14 cellular contexts compared by ENCODE assay signal in genomic region chr16:89616576-89617437, GRCh38. TPM values are rescaled to one million over a fixed set of nuclear protein-coding genes. Genes with fewer than 3 reads are reported as not detected.
A peak's percentile ranks its signal among the peaks of the same experiment; 100 is the strongest.
DNase-seq lines count a peak whose midpoint lies in the region; ATAC-seq and TF ChIP-seq lines count a peak whose summit lies in the region.
"Had no signal": no experiment of that assay in that cellular context is flagged by ENCODE, and none has a peak within 500 bp of the region (broad histone marks: within the 10 kb centered on the region; RNA-seq: fewer than 3 reads in every experiment).

No MANE protein-coding gene starts in this region.

- H3K36me3 Mint-ChIP-seq in CD4-positive, CD25-positive, alpha-beta regulatory T cell, result no peaks in the 10 kb centered on the region
- H3K36me3 Mint-ChIP-seq in memory B cell, result no peaks in the 10 kb centered on the region
- H3K36me3 Mint-ChIP-seq: CD14-positive monocyte had no signal

- H4K8ac ChIP-seq in IMR-90 (ENCODE audit: low read depth in 2 of 2, low read length in 2 of 2), result no peak overlapping the region

- no peak for TF ChIP-seq POLR2A in IMR-90 (IDR thresholded peaks at IDR 0.05; ENCODE audit: low read depth, low read length)

- H2BK5ac ChIP-seq in IMR-90 (ENCODE audit: low read depth, low read length, poor library complexity, severe bottlenecking), result no peak overlapping the region

- H3K27ac ChIP-seq in CD4-positive, CD25-positive, alpha-beta regulatory T cell (ENCODE audit: insufficient read depth, low read length, poor library complexity, severe bottlenecking), result peak overlapping the region; percentile 68
- H3K27ac ChIP-seq in IMR-90 (ENCODE audit: insufficient read depth, low read length), result no peak overlapping the region
- H3K27ac ChIP-seq: uterus had no signal

- no peak overlapping the region for H3K4ac ChIP-seq in IMR-90 (ENCODE audit: low read depth, low read length)

- H3K4me3 Mint-ChIP-seq in CD4-positive, CD25-positive, alpha-beta regulatory T cell, result peak overlapping the region in 3 of 4 donors; percentile 29 to 71 (median 52)
- H3K4me3 Mint-ChIP-seq in memory B cell, result no peak overlapping the region
- H3K4me3 Mint-ChIP-seq: CD14-positive monocyte had no signal

- no peak for TF ChIP-seq CTCF in IMR-90 (conservative IDR thresholded peaks at IDR 0.05; ENCODE audit: low read depth, low read length)

- in situ Hi-C loops in IMR-90 (cut with MboI; ENCODE audit: low sequenced_read_pairs), result no loop called here

- H2AK9ac ChIP-seq in IMR-90 (replicated peaks; ENCODE audit: low read depth, low read length, poor library complexity), result peak overlapping the region; percentile 7

- ATAC-seq in CD4-positive, CD25-positive, alpha-beta regulatory T cell (ENCODE audit: low read depth in 2 of 2), result no peak
- ATAC-seq in IMR-90 (ENCODE audit: low read depth), result no peak
- ATAC-seq in memory B cell (ENCODE audit: low read depth), result no peak
- no peak for ATAC-seq in GM19324 (IDR thresholded peaks at IDR 0.05; ENCODE audit: low FRiP score, unreplicated experiment)
- no peak for ATAC-seq in GM21717 (IDR thresholded peaks at IDR 0.05; ENCODE audit: unreplicated experiment)
- ATAC-seq: SK-N-SH treated with all-trans-retinoic acid at 6 μM for 48 hours had no signal

- no peak overlapping the region for H3K18ac ChIP-seq in IMR-90 (ENCODE audit: low read depth, low read length)

- H3K9ac ChIP-seq in IMR-90 (ENCODE audit: low read depth, low read length), result no peak overlapping the region

- POLR2A ChIA-PET in IMR-90 (lab: Charles Lee; ENCODE audit: unreplicated experiment), result no interaction called here

- H3K23ac ChIP-seq in IMR-90 (ENCODE audit: low read depth, low read length), result no peak overlapping the region

- no peak for TF ChIP-seq RAD21 in IMR-90 (IDR thresholded peaks at IDR 0.05; ENCODE audit: low read length)

- H2BK15ac ChIP-seq in IMR-90 (ENCODE audit: low read depth, low read length), result no peak overlapping the region

- H2AK5ac ChIP-seq in IMR-90 (ENCODE audit: low read depth, low read length), result no peak overlapping the region

- H3K4me2 ChIP-seq in IMR-90 (ENCODE audit: low read depth, low read length), result no peak overlapping the region

- H2BK120ac ChIP-seq in IMR-90 (ENCODE audit: low read depth, low read length), result no peak overlapping the region

- no TSS peak for BruUV-seq in IMR-90 (replicated peaks; lab: Mats Ljungman, UMichigan)

- peaks cover 0 to 7% of the 10 kb centered on the region in 2 experiments for H3K9me3 ChIP-seq in CD4-positive, CD25-positive, alpha-beta regulatory T cell (ENCODE audit: control insufficient read depth in 2 of 2, low read length in 2 of 2)
- no peaks in the 10 kb centered on the region for H3K9me3 ChIP-seq in IMR-90 (ENCODE audit: control insufficient read depth, insufficient read depth, low read length)
- H3K9me3 ChIP-seq: uterus had no signal

- no peaks in the 10 kb centered on the region for H3K9me1 ChIP-seq in IMR-90 (ENCODE audit: insufficient read depth, low read length)

- H2AFZ ChIP-seq in IMR-90 (replicated peaks; ENCODE audit: low read length, poor library complexity), result no peak overlapping the region

- H3K9me3 Mint-ChIP-seq in CD4-positive, CD25-positive, alpha-beta regulatory T cell, result peaks cover 0 to 5% (median 0%) of the 10 kb centered on the region in 7 donors
- H3K9me3 Mint-ChIP-seq in memory B cell, result peaks cover 5% of the 10 kb centered on the region

- no peak overlapping the region for H3K4me3 ChIP-seq in CD4-positive, CD25-positive, alpha-beta regulatory T cell (ENCODE audit: low read depth, low read length)
- no peak overlapping the region for H3K4me3 ChIP-seq in IMR-90 (ENCODE audit: insufficient read depth, low read depth, low read length)
- H3K4me3 ChIP-seq: uterus had no signal

- peaks cover 0 to 16% (median 4%) of the 10 kb centered on the region in 4 donors for H3K4me1 Mint-ChIP-seq in CD4-positive, CD25-positive, alpha-beta regulatory T cell
- peaks cover 7% of the 10 kb centered on the region for H3K4me1 Mint-ChIP-seq in memory B cell
- H3K4me1 Mint-ChIP-seq: CD14-positive monocyte had no signal

- no peak overlapping the region for H2BK20ac ChIP-seq in IMR-90 (ENCODE audit: low read depth, low read length)

- peaks cover 7% of the 10 kb centered on the region for H3K4me1 ChIP-seq in CD4-positive, CD25-positive, alpha-beta regulatory T cell (ENCODE audit: control insufficient read depth, insufficient read depth, low read length, poor library complexity, severe bottlenecking)
- H3K4me1 ChIP-seq in IMR-90 (ENCODE audit: control insufficient read depth, insufficient read depth, low read length), result peaks cover 2% of the 10 kb centered on the region; the same call in 1 of the 2 replicates
- H3K4me1 ChIP-seq: uterus had no signal

- H4K5ac ChIP-seq in IMR-90 (ENCODE audit: low read depth, low read length), result no peak overlapping the region

- H3K27me3 Mint-ChIP-seq in CD4-positive, CD25-positive, alpha-beta regulatory T cell, result no peaks in the 10 kb centered on the region
- H3K27me3 Mint-ChIP-seq in memory B cell, result peaks cover 19% of the 10 kb centered on the region

- no peak overlapping the region for H4K91ac ChIP-seq in IMR-90 (ENCODE audit: insufficient read depth, low read depth, low read length)

- H3K27me3 ChIP-seq in CD4-positive, CD25-positive, alpha-beta regulatory T cell (ENCODE audit: control insufficient read depth, insufficient read depth, low read length), result no peaks in the 10 kb centered on the region
- peaks cover 12% of the 10 kb centered on the region for H3K27me3 ChIP-seq in IMR-90 (ENCODE audit: control insufficient read depth, insufficient read depth, low read length)
- H3K27me3 ChIP-seq: uterus had no signal

- DNase-seq in CD4-positive, CD25-positive, alpha-beta regulatory T cell, result peak in 2 of 3 donors; percentile 16 to 19
- DNase-seq in IMR-90 (no peak), memory B cell (ENCODE audit: low spot score in 2 of 2) (no peak), Ammon's horn (ENCODE audit: low spot score) (no peak), NCI-H2171 treated with DMSO at 0.1 percent for 48 hours (lab: John Stamatoyannopoulos, UW) (no peak)
- DNase-seq in activated effector memory CD4-positive, alpha-beta T cell treated with Interleukin-2 at 50 U/mL for 16 hours, result peak; percentile 12
- DNase-seq: NCI-H1092 treated with DMSO at 0.1 percent for 48 hours; NCI-H345; stimulated activated CD4-positive, alpha-beta T cell treated with anti-CD3 and anti-CD28 coated beads, Interleukin-1b, Interleukin-23, amount 100 ng/mL, for 48 hours; uterus had no signal

- dilution Hi-C loops in IMR-90 (cut with HindIII; ENCODE audit: low sequenced_read_pairs, unreplicated experiment), result no loop called here

- 85% methylated on average over 15 of the region's 27 CpGs; no CpG with 5 or more reads in 1 of the 2 experiments for WGBS in IMR-90 (ENCODE audit: extremely low coverage in 2 of 2, insufficient read length in 1 of 2), 2 experiments

- H4K20me1 ChIP-seq in IMR-90 (ENCODE audit: insufficient read depth, low read length), result no peaks in the 10 kb centered on the region

- peak overlapping the region; percentile 62 to 96 (median 75) for H3K27ac Mint-ChIP-seq in CD4-positive, CD25-positive, alpha-beta regulatory T cell
- H3K27ac Mint-ChIP-seq in memory B cell, result peak overlapping the region; percentile 90
- H3K27ac Mint-ChIP-seq: CD14-positive monocyte had no signal

- no peaks in the 10 kb centered on the region for H3K79me1 ChIP-seq in IMR-90 (ENCODE audit: low read depth in 1 of 2, low read length in 2 of 2)

- no peaks in the 10 kb centered on the region for H3K36me3 ChIP-seq in CD4-positive, CD25-positive, alpha-beta regulatory T cell (ENCODE audit: control insufficient read depth, insufficient read depth, low read length)
- H3K36me3 ChIP-seq in IMR-90 (ENCODE audit: control insufficient read depth, insufficient read depth, low read length), result no peaks in the 10 kb centered on the region
- H3K36me3 ChIP-seq: uterus had no signal

- intact Hi-C loops in IMR-90 (cut with micrococcal nuclease), result no loop called here

- CTCF ChIA-PET in IMR-90 (lab: Yijun Ruan, JAX), result no interaction called here

- no peak overlapping the region for H3K56ac ChIP-seq in IMR-90 (ENCODE audit: extremely low read depth, insufficient read depth, low read length)

- H3K14ac ChIP-seq in IMR-90 (replicated peaks; ENCODE audit: low read depth, low read length), result no peak overlapping the region

TF ChIP-seq in IMR-90, 13 proteins besides CTCF, POLR2A, EP300 and RAD21:
- TF ChIP-seq RCOR1 (IDR thresholded peaks at IDR 0.05; ENCODE audit: insufficient replicate concordance, low read length), result no peak

RNA-seq across cellular contexts. Expression of gene DPEP1, which starts 3.4 kb away (rescaled TPM):
- not detected for total RNA-seq in CD4-positive, CD25-positive, alpha-beta regulatory T cell
- not detected for polyA plus RNA-seq in CD4-positive, CD25-positive, alpha-beta regulatory T cell
- total RNA-seq in IMR-90 (2012; rRNA removed), result not detected in 2 replicates
- not detected in 2 replicates for polyA plus RNA-seq in IMR-90 (2012; rRNA removed)
- not detected in 2 replicates for polyA plus RNA-seq in IMR-90 (2012; cell fraction: cytosol; rRNA removed)
- not detected in 2 replicates for polyA plus RNA-seq in IMR-90 (2012; cell fraction: nucleus; rRNA removed; ENCODE audit: low replicate concordance)
- polyA plus RNA-seq: CD14-positive monocyte had no signal

RNA-seq across cellular contexts. Expression of gene CHMP1A, which starts 40.7 kb away (rescaled TPM):
- total RNA-seq in CD4-positive, CD25-positive, alpha-beta regulatory T cell, result 110 TPM
- 100 to 1,000 TPM in 1 of 4 donors, 10 to 100 TPM in 3; 77.5 to 111 (median 87.5) TPM for polyA plus RNA-seq in CD4-positive, CD25-positive, alpha-beta regulatory T cell
- total RNA-seq in IMR-90 (2012; rRNA removed), result 99.8 and 113 TPM in 2 replicates
- polyA plus RNA-seq in IMR-90 (2012; rRNA removed), result 97.3 and 112 TPM in 2 replicates
- polyA plus RNA-seq in IMR-90 (2012; cell fraction: cytosol; rRNA removed), result 84.9 and 127 TPM in 2 replicates
- polyA plus RNA-seq in IMR-90 (2012; cell fraction: nucleus; rRNA removed; ENCODE audit: low replicate concordance), result 115 and 242 TPM in 2 replicates

RNA-seq across cellular contexts. Expression of gene SPATA33, which starts 40.8 kb away (rescaled TPM):
- 7.1 TPM for total RNA-seq in CD4-positive, CD25-positive, alpha-beta regulatory T cell
- polyA plus RNA-seq in CD4-positive, CD25-positive, alpha-beta regulatory T cell, result 1 to 10 TPM; 2.0 to 4.4 (median 3.0) TPM
- 0.90 and 1.1 TPM in 2 replicates for total RNA-seq in IMR-90 (2012; rRNA removed)
- 3.2 and 3.4 TPM in 2 replicates for polyA plus RNA-seq in IMR-90 (2012; rRNA removed)
- 1.8 and 2.4 TPM in 2 replicates for polyA plus RNA-seq in IMR-90 (2012; cell fraction: cytosol; rRNA removed)
- 7.6 and 17.1 TPM in 2 replicates for polyA plus RNA-seq in IMR-90 (2012; cell fraction: nucleus; rRNA removed; ENCODE audit: low replicate concordance)

RNA-seq across cellular contexts. Expression of gene CPNE7, which starts 41.2 kb away (rescaled TPM):
- total RNA-seq in CD4-positive, CD25-positive, alpha-beta regulatory T cell, result 0.69 TPM
- polyA plus RNA-seq in CD4-positive, CD25-positive, alpha-beta regulatory T cell, result under 1 TPM in 3 of 4 donors, not detected in 1; 0.11 to 0.81 (median 0.48) TPM
- 5.0 and 5.4 TPM in 2 replicates for total RNA-seq in IMR-90 (2012; rRNA removed)
- 17.4 and 17.7 TPM in 2 replicates for polyA plus RNA-seq in IMR-90 (2012; rRNA removed)
- 5.8 and 13.6 TPM in 2 replicates for polyA plus RNA-seq in IMR-90 (2012; cell fraction: cytosol; rRNA removed)
- 145 and 321 TPM in 2 replicates for polyA plus RNA-seq in IMR-90 (2012; cell fraction: nucleus; rRNA removed; ENCODE audit: low replicate concordance)
- polyA plus RNA-seq: CD14-positive monocyte had no signal

RNA-seq across cellular contexts. Expression of gene RPL13, which starts 56.3 kb away (rescaled TPM):
- total RNA-seq in CD4-positive, CD25-positive, alpha-beta regulatory T cell, result 3,164 TPM
- 1,000 to 10,000 TPM; 3,297 to 6,519 (median 5,004) TPM for polyA plus RNA-seq in CD4-positive, CD25-positive, alpha-beta regulatory T cell
- 1,549 and 2,098 TPM in 2 replicates for total RNA-seq in IMR-90 (2012; rRNA removed)
- 3,527 and 5,396 TPM in 2 replicates for polyA plus RNA-seq in IMR-90 (2012; rRNA removed)
- polyA plus RNA-seq in IMR-90 (2012; cell fraction: cytosol; rRNA removed), result 7,098 and 10,427 TPM in 2 replicates
- 1,689 and 3,565 TPM in 2 replicates for polyA plus RNA-seq in IMR-90 (2012; cell fraction: nucleus; rRNA removed; ENCODE audit: low replicate concordance)

Comparison
In these comparisons a context has a peak if more than half of its experiments do, and no peak if none do; other contexts are left out.
1. DNase-seq: peak in CD4-positive, CD25-positive, alpha-beta regulatory T cell (2 of 3) and activated effector memory CD4-positive, alpha-beta T cell treated with Interleukin-2 at 50 U/mL for 16 hours (single experiment); none in IMR-90 (single experiment), memory B cell (0 of 2), Ammon's horn (single experiment) and NCI-H2171 treated with DMSO at 0.1 percent for 48 hours (single experiment).